1 cellular context compared by ENCODE assay signal in genomic region chr19:13880059-13880672, GRCh38.
A peak's percentile ranks its signal among the peaks of the same experiment; 100 is the strongest.
TF ChIP-seq lines count a peak whose summit lies in the region.

No MANE protein-coding gene starts in this region.

TF ChIP-seq in K562, 482 proteins besides CTCF, POLR2A, EP300 and RAD21 (continued from another document and continues in another):
- TF ChIP-seq ZNF398 (CRISPR knock-in tag; IDR thresholded peaks at IDR 0.05), result no peak
- TF ChIP-seq ZNF311 (CRISPR knock-in tag; IDR thresholded peaks at IDR 0.05), result no peak
- TF ChIP-seq E2F5 (CRISPR knock-in tag; IDR thresholded peaks at IDR 0.05), result 0 out of 2 replicates have a peak, but pooled peaks have one; percentile 31
- no peak for TF ChIP-seq FOXP1 (CRISPR knock-in tag; IDR thresholded peaks at IDR 0.05)
- TF ChIP-seq CTCFL (IDR thresholded peaks at IDR 0.05; ENCODE audit: borderline replicate concordance, insufficient read depth, low read depth, low read length, poor library complexity, severe bottlenecking), result peak; percentile 72
- TF ChIP-seq VEZF1 (CRISPR knock-in tag; IDR thresholded peaks at IDR 0.05), result peak; percentile 91
- TF ChIP-seq HDAC1 (IDR thresholded peaks at IDR 0.05), result 0 out of 4 replicates have a peak, but pooled peaks of 1 of the 2 experiments have one; percentile 15
- TF ChIP-seq BACH1 (tag; IDR thresholded peaks at IDR 0.05), result no peak
- no peak for TF ChIP-seq ZNF699 (CRISPR knock-in tag; IDR thresholded peaks at IDR 0.05; ENCODE audit: insufficient replicate concordance)
- TF ChIP-seq HDAC2 (IDR thresholded peaks at IDR 0.05), result no peak
- no peak for TF ChIP-seq GTF2B (IDR thresholded peaks at IDR 0.05; ENCODE audit: extremely low read depth, insufficient read length)
- 0 out of 2 replicates have a peak, but pooled peaks have one; percentile 78 for TF ChIP-seq NFRKB (IDR thresholded peaks at IDR 0.05; ENCODE audit: low read depth)
- peak; percentile 65 for TF ChIP-seq KLF16 (IDR thresholded peaks at IDR 0.05)
- TF ChIP-seq MXI1 (IDR thresholded peaks at IDR 0.05; ENCODE audit: low read depth, low read length), result no peak
- no peak for TF ChIP-seq NCOR1 (IDR thresholded peaks at IDR 0.05)
- peak; percentile 54 for TF ChIP-seq SMARCC2 (IDR thresholded peaks at IDR 0.05; ENCODE audit: low read depth)
- peak; percentile 91 for TF ChIP-seq TFAP4 (CRISPR knock-in tag; IDR thresholded peaks at IDR 0.05; ENCODE audit: borderline replicate concordance)
- TF ChIP-seq SREBF1 (IDR thresholded peaks at IDR 0.05; ENCODE audit: borderline replicate concordance, low read depth, low read length), result peak; percentile 42; the same call in 1 of the 2 replicates
- peak; percentile 99 for TF ChIP-seq STAG1 (CRISPR knock-in tag; IDR thresholded peaks at IDR 0.05; ENCODE audit: borderline replicate concordance)
- no peak for TF ChIP-seq HDAC3 (IDR thresholded peaks at IDR 0.05; ENCODE audit: borderline replicate concordance, partially characterized antibody)
- peak; percentile 62; the same call in 1 of the 2 replicates for TF ChIP-seq NCOA1 (IDR thresholded peaks at IDR 0.05; ENCODE audit: low read depth)
- TF ChIP-seq DPF2 (IDR thresholded peaks at IDR 0.05), result peak; percentile 85
- 0 out of 2 replicates have a peak, but pooled peaks have one; percentile 47 for TF ChIP-seq NR2C1 (IDR thresholded peaks at IDR 0.05)
- no peak for TF ChIP-seq NR2C1 (tag; IDR thresholded peaks at IDR 0.05)
- peak; percentile 75 for TF ChIP-seq MYC (IDR thresholded peaks at IDR 0.05; ENCODE audit: low read depth, low read length)
- no peak for TF ChIP-seq MYC (CRISPR knock-in tag; IDR thresholded peaks at IDR 0.05; ENCODE audit: borderline replicate concordance, low read depth)
- TF ChIP-seq SFPQ (IDR thresholded peaks at IDR 0.05; ENCODE audit: low read depth, low read length), result no peak
- TF ChIP-seq HSF4 (CRISPR knock-in tag; IDR thresholded peaks at IDR 0.05; ENCODE audit: borderline replicate concordance), result no peak
- no peak for TF ChIP-seq ARID3A (IDR thresholded peaks at IDR 0.05; ENCODE audit: borderline replicate concordance, low read depth, low read length)
- TF ChIP-seq HMG20B (CRISPR knock-in tag; IDR thresholded peaks at IDR 0.05), result no peak
- TF ChIP-seq XRCC5 (IDR thresholded peaks at IDR 0.05; ENCODE audit: low read depth, low read length), result peak; percentile 85
- TF ChIP-seq HMBOX1 (IDR thresholded peaks at IDR 0.05), result no peak; the same call in 1 of the 2 replicates
- TF ChIP-seq ZNF274 (IDR thresholded peaks at IDR 0.05; ENCODE audit: borderline replicate concordance, low read depth, low read length), result no peak
- no peak for TF ChIP-seq PTTG1 (tag; IDR thresholded peaks at IDR 0.05; ENCODE audit: low read depth)
- TF ChIP-seq THAP7 (CRISPR knock-in tag; IDR thresholded peaks at IDR 0.05), result no peak
- TF ChIP-seq ZNF354B (CRISPR knock-in tag; IDR thresholded peaks at IDR 0.05), result no peak
- peak; percentile 31 for TF ChIP-seq PRDM10 (IDR thresholded peaks at IDR 0.05; ENCODE audit: partially characterized antibody)
- TF ChIP-seq IFI16 (CRISPR knock-in tag; IDR thresholded peaks at IDR 0.05), result no peak
- peak; percentile 61 for TF ChIP-seq SOX6 (IDR thresholded peaks at IDR 0.05)
- peak; percentile 76 for TF ChIP-seq MAFK (IDR thresholded peaks at IDR 0.05; ENCODE audit: low read length)
- no peak for TF ChIP-seq ZNF277 (CRISPR knock-in tag; IDR thresholded peaks at IDR 0.05; ENCODE audit: borderline replicate concordance)
